Comparison of ENCODE assay signal across 1 cellular context in the genomic region with DNA sequence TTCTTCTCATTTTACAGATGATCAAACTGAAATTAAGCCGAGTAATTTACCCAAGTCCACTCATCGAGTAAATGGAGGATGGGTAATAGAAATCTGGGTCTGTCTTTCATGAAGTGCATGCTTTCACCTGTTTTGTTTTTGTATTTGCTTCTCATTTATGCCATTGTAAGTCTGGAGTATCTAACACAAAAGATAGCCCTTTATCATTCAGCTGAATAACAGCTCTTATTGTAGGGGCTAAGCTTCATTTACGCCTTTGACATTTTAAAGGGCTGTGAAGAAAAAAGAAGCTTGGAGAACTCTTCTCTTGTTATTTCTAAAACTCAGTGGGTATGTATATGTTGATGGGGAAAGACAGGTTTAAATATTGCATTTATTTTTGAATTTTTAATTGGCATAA.
TF ChIP-seq lines count a peak whose summit lies in the region.

No MANE protein-coding gene starts in this region.

TF ChIP-seq in GM23338, 12 proteins besides CTCF, POLR2A, EP300 and RAD21 (continued from another document):
- TF ChIP-seq JUNB (IDR thresholded peaks at IDR 0.05; ENCODE audit: unreplicated experiment) (no peak), STAT1 (IDR thresholded peaks at IDR 0.05; ENCODE audit: unreplicated experiment) (no peak)
TF ChIP-seq in GM23338: peak in this region for 0.
